In genomic region chr17:75910699-75911098, GRCh38 we compare ENCODE assay signal across 14 cellular contexts. TPM values are rescaled to one million over a fixed set of nuclear protein-coding genes. Genes with fewer than 3 reads are reported as not detected.
DNase-seq lines count a peak whose midpoint lies in the region; ATAC-seq and TF ChIP-seq lines count a peak whose summit lies in the region.
"Had no signal": no experiment of that assay in that cellular context is flagged by ENCODE, and none has a peak within 500 bp of the region (broad histone marks: within the 10 kb centered on the region; RNA-seq: fewer than 3 reads in every experiment).

No MANE protein-coding gene starts in this region.

- H3K4me2 ChIP-seq in neural progenitor cell: peak overlapping the region; percentile 54

- no peak overlapping the region for H3K27ac Mint-ChIP-seq in neural progenitor cell
- H3K27ac Mint-ChIP-seq: B cell; dendritic cell treated with granulocyte-macrophage colony-stimulating factor and Interleukin-4, amounts not matched to agents 40 ng/mL and 50 ng/mL, for 4 days had no signal

- no peaks in the 10 kb centered on the region for H3K36me3 ChIP-seq in neural progenitor cell

- no peaks in the 10 kb centered on the region for H3K79me2 ChIP-seq in neural progenitor cell (ENCODE audit: low read depth)

- peak overlapping the region; percentile 25 for H3K9ac ChIP-seq in neural progenitor cell

- H3K27ac ChIP-seq in VCaP (peak overlapping the region; percentile 94), neural progenitor cell (peak overlapping the region; percentile 47)

- no peak for ATAC-seq in activated CD4-positive, CD25-positive, alpha-beta regulatory T cell treated with anti-CD3 and anti-CD28 coated beads, Interleukin-2, amount 50 U/mL, for 24 hours

- no peaks in the 10 kb centered on the region for H3K9me3 ChIP-seq in neural progenitor cell (ENCODE audit: low read depth)

- peaks cover 14% of the 10 kb centered on the region for H3F3A ChIP-seq in neural progenitor cell (ENCODE audit: low read depth)

- no peaks in the 10 kb centered on the region for H3K9me3 Mint-ChIP-seq in neural progenitor cell
- H3K9me3 Mint-ChIP-seq: dendritic cell treated with granulocyte-macrophage colony-stimulating factor and Interleukin-4, amounts not matched to agents 40 ng/mL and 50 ng/mL, for 4 days had no signal

- H4K20me1 ChIP-seq in neural progenitor cell (ENCODE audit: low read depth): no peaks in the 10 kb centered on the region

- H3K36me3 Mint-ChIP-seq in neural progenitor cell: peaks cover 3% of the 10 kb centered on the region

- no peak overlapping the region for H3K4me3 ChIP-seq in neural progenitor cell

- H2AFZ ChIP-seq in neural progenitor cell (replicated peaks): peak overlapping the region; percentile 58

- DNase-seq in ELF-1 (ENCODE audit: low read depth, low spot score) (peak; percentile 72), NCI-H2081 treated with DMSO at 0.1 percent for 48 hours (lab: John Stamatoyannopoulos, UW) (peak; percentile 39), neural progenitor cell (ENCODE audit: low spot score) (peak; percentile 54), occipital lobe (lab: John Stamatoyannopoulos, UW) (no peak), germinal center (ENCODE audit: low spot score) (no peak)
- DNase-seq in activated CD4-positive, alpha-beta T cell treated with anti-CD3 and anti-CD28 coated beads, Interleukin-2, amount 50 U/mL, for 4 hours: no peak
- DNase-seq: GDM1; NCI-H226; stimulated activated CD4-positive, alpha-beta T cell treated with anti-CD3 and anti-CD28 coated beads, Interleukin-4, amount 100 ng/mL, for 4 hours; stimulated activated naive CD4-positive, alpha-beta T cell treated with Interleukin-2 at 50 U/mL for 16 hours had no signal

- H3K4me1 ChIP-seq in neural progenitor cell: no peaks in the 10 kb centered on the region

- peaks cover 6% of the 10 kb centered on the region for H3K27me3 Mint-ChIP-seq in neural progenitor cell (ENCODE audit: insufficient read depth, low read depth)
- H3K27me3 Mint-ChIP-seq: B cell had no signal

- no peak overlapping the region for H3K4me3 Mint-ChIP-seq in neural progenitor cell
- H3K4me3 Mint-ChIP-seq: B cell; dendritic cell treated with granulocyte-macrophage colony-stimulating factor and Interleukin-4, amounts not matched to agents 40 ng/mL and 50 ng/mL, for 4 days had no signal

- no peaks in the 10 kb centered on the region for H3K4me1 Mint-ChIP-seq in neural progenitor cell
- H3K4me1 Mint-ChIP-seq: B cell had no signal

- no peak for TF ChIP-seq CTCF in VCaP (conservative IDR thresholded peaks at IDR 0.05)
- no peak for TF ChIP-seq CTCF in neural progenitor cell (IDR thresholded peaks at IDR 0.05)

- H3K27me3 ChIP-seq in neural progenitor cell: no peaks in the 10 kb centered on the region

RNA-seq across cellular contexts. Expression of gene MRPL38, which starts 6.0 kb away (rescaled TPM):
- total RNA-seq in neural progenitor cell (ENCODE audit: low replicate concordance): 26.8 and 57.4 TPM in 2 replicates
- 30.7 TPM for total RNA-seq in occipital lobe

RNA-seq across cellular contexts. Expression of gene TRIM65, which starts 13.9 kb away (rescaled TPM):
- total RNA-seq in neural progenitor cell (ENCODE audit: low replicate concordance) (17.2 and 36.3 TPM in 2 replicates), occipital lobe (11.9 TPM)

RNA-seq across cellular contexts. Expression of gene FBF1, which starts 30.1 kb away (rescaled TPM):
- 11.2 and 31.4 TPM in 2 replicates for total RNA-seq in neural progenitor cell (ENCODE audit: low replicate concordance)
- 10.1 TPM for total RNA-seq in occipital lobe

RNA-seq across cellular contexts. Expression of gene TRIM47, which starts 32.3 kb away (rescaled TPM):
- 0.90 and 1.3 TPM in 2 replicates for total RNA-seq in neural progenitor cell (ENCODE audit: low replicate concordance)
- total RNA-seq in occipital lobe: 12.3 TPM

RNA-seq across cellular contexts. Expression of gene WBP2, which starts 55.6 kb away (rescaled TPM):
- total RNA-seq in neural progenitor cell (ENCODE audit: low replicate concordance): 20.9 and 23.8 TPM in 2 replicates
- total RNA-seq in occipital lobe: 25.9 TPM

Comparison
In these comparisons a context has a peak if more than half of its experiments do, and no peak if none do; other contexts are left out.
1. DNase-seq: peak in ELF-1 (single experiment), NCI-H2081 treated with DMSO at 0.1 percent for 48 hours (single experiment) and neural progenitor cell (single experiment); none in occipital lobe (single experiment), activated CD4-positive, alpha-beta T cell treated with anti-CD3 and anti-CD28 coated beads, Interleukin-2, amount 50 U/mL, for 4 hours (0 of 2) and germinal center (single experiment).